In genomic region chr5:168143521-168143920, GRCh38 we compare ENCODE assay signal across 8 cellular contexts.
DNase-seq lines count a peak whose midpoint lies in the region; ATAC-seq, FAIRE-seq and TF ChIP-seq lines count a peak whose summit lies in the region.
"Not testable (repeated sequence)": the region's sequence is repeated elsewhere in the genome, so short reads cannot be mapped to it uniquely, and the experiment has no call there.

No MANE protein-coding gene starts in this region.

- H3K9me3 ChIP-seq in upper lobe of right lung: not testable (repeated sequence)

- FAIRE-seq in GM18507 (lab: Jason Lieb, UNC) (peak; percentile 80), GM19239 (lab: Jason Lieb, UNC) (peak; percentile 97)

- H3K36me3 ChIP-seq in upper lobe of right lung: not testable (repeated sequence)

- not testable (repeated sequence) for DNase-seq in GM18507 (ENCODE audit: extremely low spot score, insufficient read length, low read depth); GM19239 (ENCODE audit: insufficient read length, low spot score); upper lobe of right lung
- DNase-seq in MV-4-11 (lab: John Stamatoyannopoulos, UW): peak; percentile 47
- peak; percentile 7 for DNase-seq in amniotic epithelial cell (ENCODE audit: low read depth)
- peak; percentile 79 for DNase-seq in kidney tubule cell (ENCODE audit: low spot score)

- H3K4me1 ChIP-seq in upper lobe of right lung: not testable (repeated sequence)

- not testable (repeated sequence) for H3K27me3 ChIP-seq in upper lobe of right lung

- not testable (repeated sequence) for H3K27ac ChIP-seq in upper lobe of right lung

- intact Hi-C loops in upper lobe of right lung (cut with DNase I): not testable (repeated sequence)

- not testable (repeated sequence) for H3K4me3 ChIP-seq in upper lobe of right lung

- not testable (repeated sequence) for TF ChIP-seq CTCF in upper lobe of right lung (IDR thresholded peaks at IDR 0.05)

- ATAC-seq in GM21723 (IDR thresholded peaks at IDR 0.05; ENCODE audit: unreplicated experiment) (peak; percentile 79), HG03159 (IDR thresholded peaks at IDR 0.05; ENCODE audit: unreplicated experiment) (peak; percentile 70), upper lobe of right lung (peak; percentile 59)
